Comparison of ENCODE assay signal across 14 cellular contexts in genomic region chr7:75888464-75889222, GRCh38. TPM values are rescaled to one million over a fixed set of nuclear protein-coding genes. Genes with fewer than 3 reads are reported as not detected.
A peak's percentile ranks its signal among the peaks of the same experiment; 100 is the strongest.
DNase-seq lines count a peak whose midpoint lies in the region; ATAC-seq and TF ChIP-seq lines count a peak whose summit lies in the region.
"Had no signal": no experiment of that assay in that cellular context is flagged by ENCODE, and none has a peak within 500 bp of the region (broad histone marks: within the 10 kb centered on the region; RNA-seq: fewer than 3 reads in every experiment).

No MANE protein-coding gene starts in this region.

- peaks cover 0 to 7% (median 7%) of the 10 kb centered on the region in 4 donors for H3K4me1 Mint-ChIP-seq in CD4-positive, CD25-positive, alpha-beta regulatory T cell
- no peaks in the 10 kb centered on the region for H3K4me1 Mint-ChIP-seq in glutamatergic neuron (ENCODE audit: low read depth, unreplicated experiment)

- peaks cover 53% of the 10 kb centered on the region for H3K36me3 ChIP-seq in CD4-positive, CD25-positive, alpha-beta regulatory T cell (ENCODE audit: control insufficient read depth, insufficient read depth, low read length)
- peaks cover 53% of the 10 kb centered on the region for H3K36me3 ChIP-seq in SJSA1

- DNase-seq in CD4-positive, CD25-positive, alpha-beta regulatory T cell = no peak
- DNase-seq in SJSA1 (ENCODE audit: low read depth in 1 of 2, low spot score in 2 of 2) (no peak), glutamatergic neuron (no peak), occipital lobe (lab: John Stamatoyannopoulos, UW) (peak; percentile 75), NCI-H1694 (lab: John Stamatoyannopoulos, UW) (no peak), CD1c-positive myeloid dendritic cell (ENCODE audit: extremely low spot score) (no peak), AG08395 (ENCODE audit: low spot score) (no peak)
- DNase-seq: amniotic stem cell, islet precursor cell, NCI-H1092 had no signal

- H3K27ac ChIP-seq in CD4-positive, CD25-positive, alpha-beta regulatory T cell (ENCODE audit: insufficient read depth, low read length, poor library complexity, severe bottlenecking) = no peak overlapping the region
- H3K27ac ChIP-seq in SJSA1 = peak overlapping the region; percentile 76
- H3K27ac ChIP-seq: HL-60 had no signal

- no peak overlapping the region for H3K4me3 Mint-ChIP-seq in CD4-positive, CD25-positive, alpha-beta regulatory T cell
- H3K4me3 Mint-ChIP-seq in glutamatergic neuron (ENCODE audit: unreplicated experiment) = no peak overlapping the region

- H3K4me3 ChIP-seq in CD4-positive, CD25-positive, alpha-beta regulatory T cell (ENCODE audit: low read depth, low read length) = no peak overlapping the region
- H3K4me3 ChIP-seq in SJSA1 = no peak overlapping the region
- H3K4me3 ChIP-seq: BLaER1 treated with 17β-estradiol and CSF1 and Interleukin-3, amounts not matched to agents 10 nM and 100 nM had no signal

- no peaks in the 10 kb centered on the region for H3K27me3 ChIP-seq in CD4-positive, CD25-positive, alpha-beta regulatory T cell (ENCODE audit: control insufficient read depth, insufficient read depth, low read length)
- H3K27me3 ChIP-seq in SJSA1 (replicated peaks) = no peaks in the 10 kb centered on the region
- H3K27me3 ChIP-seq: BLaER1 treated with 17β-estradiol and CSF1 and Interleukin-3, amounts not matched to agents 10 nM and 100 nM had no signal

- H3K36me3 Mint-ChIP-seq in CD4-positive, CD25-positive, alpha-beta regulatory T cell = peaks cover 22% of the 10 kb centered on the region
- H3K36me3 Mint-ChIP-seq in glutamatergic neuron (ENCODE audit: unreplicated experiment) = no peaks in the 10 kb centered on the region

- no peak for TF ChIP-seq CTCF in glutamatergic neuron (IDR thresholded peaks at IDR 0.05; ENCODE audit: partially characterized antibody, unreplicated experiment)

- H3K27me3 Mint-ChIP-seq in CD4-positive, CD25-positive, alpha-beta regulatory T cell = no peaks in the 10 kb centered on the region
- H3K27me3 Mint-ChIP-seq in glutamatergic neuron (ENCODE audit: unreplicated experiment) = peaks cover 6% of the 10 kb centered on the region
- H3K27me3 Mint-ChIP-seq: progenitor cell of endocrine pancreas had no signal

- no peaks in the 10 kb centered on the region for H3K9me3 Mint-ChIP-seq in CD4-positive, CD25-positive, alpha-beta regulatory T cell
- H3K9me3 Mint-ChIP-seq in glutamatergic neuron (ENCODE audit: unreplicated experiment) = peaks cover 3% of the 10 kb centered on the region

- no peak for ATAC-seq in CD4-positive, CD25-positive, alpha-beta regulatory T cell (ENCODE audit: low read depth in 2 of 2)
- ATAC-seq in HG02840 (IDR thresholded peaks at IDR 0.05; ENCODE audit: low FRiP score, unreplicated experiment) = no peak

- no peaks in the 10 kb centered on the region for H3K9me3 ChIP-seq in CD4-positive, CD25-positive, alpha-beta regulatory T cell (ENCODE audit: control insufficient read depth in 2 of 2, low read length in 2 of 2)
- H3K9me3 ChIP-seq in SJSA1 (replicated peaks) = 0 out of 2 replicates have a peak, but pooled peaks cover 3% of the 10 kb centered on the region
- H3K9me3 ChIP-seq: BLaER1 treated with 17β-estradiol and CSF1 and Interleukin-3, amounts not matched to agents 10 nM and 100 nM had no signal

- peak overlapping the region in 2 of 3 donors; percentile 52 to 84 for H3K27ac Mint-ChIP-seq in CD4-positive, CD25-positive, alpha-beta regulatory T cell
- H3K27ac Mint-ChIP-seq in glutamatergic neuron (ENCODE audit: unreplicated experiment) = peak overlapping the region; percentile 57
- H3K27ac Mint-ChIP-seq: progenitor cell of endocrine pancreas had no signal

- H3K4me1 ChIP-seq in CD4-positive, CD25-positive, alpha-beta regulatory T cell (ENCODE audit: control insufficient read depth, insufficient read depth, low read length, poor library complexity, severe bottlenecking) = peaks cover under 1% of the 10 kb centered on the region
- H3K4me1 ChIP-seq in SJSA1 (replicated peaks) = peaks cover 62% of the 10 kb centered on the region

RNA-seq across cellular contexts. Expression of gene RHBDD2, which starts 9.8 kb away (rescaled TPM):
- 194 TPM for total RNA-seq in CD4-positive, CD25-positive, alpha-beta regulatory T cell
- 100 to 1,000 TPM; 118 to 146 (median 121) TPM for polyA plus RNA-seq in CD4-positive, CD25-positive, alpha-beta regulatory T cell
- total RNA-seq in SJSA1 (2014; rRNA removed; shearing (Covaris generic)) = 39.5 and 46.2 TPM in 2 replicates
- total RNA-seq in glutamatergic neuron (ENCODE audit: unreplicated experiment) (85.6 TPM), occipital lobe (27.1 TPM)

RNA-seq across cellular contexts. Expression of gene POR, which starts 26.3 kb away (rescaled TPM):
- 68.0 TPM for total RNA-seq in CD4-positive, CD25-positive, alpha-beta regulatory T cell
- 10 to 100 TPM; 51.3 to 64.3 (median 59.7) TPM for polyA plus RNA-seq in CD4-positive, CD25-positive, alpha-beta regulatory T cell
- total RNA-seq in SJSA1 (2014; rRNA removed; shearing (Covaris generic)) = 82.8 and 115 TPM in 2 replicates
- total RNA-seq in glutamatergic neuron (ENCODE audit: unreplicated experiment) = 119 TPM
- 59.0 TPM for total RNA-seq in occipital lobe
